20 cellular contexts compared by ENCODE assay signal in the genomic region with DNA sequence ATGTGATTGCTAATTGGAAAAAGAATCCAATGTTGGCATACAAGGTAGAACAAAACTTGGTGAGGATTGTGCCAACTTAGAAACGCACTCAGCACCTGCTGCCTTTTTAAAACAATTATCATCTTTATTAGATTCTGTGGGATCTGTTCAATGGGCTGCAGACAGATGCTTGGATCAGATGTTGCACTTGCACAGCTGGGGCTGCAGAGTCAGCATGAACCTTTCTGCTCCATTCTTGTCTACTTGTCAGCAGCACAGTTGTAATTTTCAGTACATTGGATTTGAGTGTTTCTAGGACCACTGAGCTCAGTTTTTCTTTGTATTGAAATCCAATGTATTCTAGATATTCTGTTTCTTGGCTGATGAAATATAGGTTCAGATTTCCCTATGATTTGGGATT.
DNase-seq lines count a peak whose midpoint lies in the region; ATAC-seq and TF ChIP-seq lines count a peak whose summit lies in the region.
"Had no signal": no experiment of that assay in that cellular context is flagged by ENCODE, and none has a peak within 500 bp of the region (broad histone marks: within the 10 kb centered on the region; RNA-seq: fewer than 3 reads in every experiment).

No MANE protein-coding gene starts in this region.

- H4K20me1 ChIP-seq in MM.1S (ENCODE audit: insufficient read depth, low read length), result no peaks in the 10 kb centered on the region
- H4K20me1 ChIP-seq: BLaER1 treated with 17β-estradiol and CSF1 and Interleukin-3, amounts not matched to agents 10 nM and 100 nM had no signal

- H3F3A ChIP-seq in MM.1S (ENCODE audit: insufficient read depth, low read length), result no peaks in the 10 kb centered on the region

- H3K4me1 Mint-ChIP-seq in glutamatergic neuron (ENCODE audit: low read depth, unreplicated experiment), result no peaks in the 10 kb centered on the region
- H3K4me1 Mint-ChIP-seq in stimulated activated memory B cell treated with anti-CD40 and anti-IgM and Interleukin-4, amounts not matched to agents 10 μg/mL and 1 μg/mL and 100 μg/mL, for 72 hours, result no peaks in the 10 kb centered on the region
- H3K4me1 Mint-ChIP-seq: B cell; CD14-positive monocyte; CD8-positive, alpha-beta memory T cell had no signal

- no peak for TF ChIP-seq CTCF in BE2C (IDR thresholded peaks at IDR 0.05; ENCODE audit: low read depth, low read length)
- no peak for TF ChIP-seq CTCF in MM.1S (IDR thresholded peaks at IDR 0.05; ENCODE audit: low read length)
- TF ChIP-seq CTCF in glutamatergic neuron (IDR thresholded peaks at IDR 0.05; ENCODE audit: partially characterized antibody, unreplicated experiment), result no peak

- no peaks in the 10 kb centered on the region for H3K9me2 ChIP-seq in MM.1S (replicated peaks; ENCODE audit: insufficient read depth, low read length)

- no peaks in the 10 kb centered on the region for H3K79me2 ChIP-seq in MM.1S (ENCODE audit: low read length)

- H3K9me3 ChIP-seq in BE2C (no peaks in the 10 kb centered on the region), MM.1S (replicated peaks; ENCODE audit: insufficient read depth, low read length) (no peaks in the 10 kb centered on the region)

- H3K36me3 Mint-ChIP-seq in glutamatergic neuron (ENCODE audit: unreplicated experiment), result no peaks in the 10 kb centered on the region
- no peaks in the 10 kb centered on the region for H3K36me3 Mint-ChIP-seq in stimulated activated memory B cell treated with anti-CD40 and anti-IgM and Interleukin-4, amounts not matched to agents 10 μg/mL and 1 μg/mL and 100 μg/mL, for 72 hours
- H3K36me3 Mint-ChIP-seq: CD14-positive monocyte; CD8-positive, alpha-beta memory T cell had no signal

- H3K36me3 ChIP-seq in BE2C (no peaks in the 10 kb centered on the region), MM.1S (replicated peaks; ENCODE audit: insufficient read depth, low read length) (no peaks in the 10 kb centered on the region)
- H3K36me3 ChIP-seq: BLaER1 treated with 17β-estradiol and CSF1 and Interleukin-3, amounts not matched to agents 10 nM and 100 nM; HAP-1 had no signal

- H3K27ac ChIP-seq in MM.1S (ENCODE audit: low read length), result no peak overlapping the region
- H3K27ac ChIP-seq: BLaER1 treated with 17β-estradiol and CSF1 and Interleukin-3, amounts not matched to agents 10 nM and 100 nM had no signal

- peak; percentile 12 for DNase-seq in BE2C
- DNase-seq in MM.1S, result peak; percentile 53
- DNase-seq in SK-N-DZ (ENCODE audit: low spot score), result peak; percentile 74
- DNase-seq in glutamatergic neuron, result peak; percentile 25
- no peak for DNase-seq in DMS114 treated with DMSO at 0.1 percent for 48 hours (lab: John Stamatoyannopoulos, UW; ENCODE audit: unreplicated experiment)
- DNase-seq: CD4-positive, alpha-beta T cell; CD8-positive, alpha-beta memory T cell; DMS 273 treated with DMSO at 0.1 percent for 48 hours; DMS53; EL; GDM1; GOT3; HFFc6 had no signal

- H2AFZ ChIP-seq in MM.1S (ENCODE audit: low read length), result no peak overlapping the region

- H3K4me3 ChIP-seq in BE2C (ENCODE audit: low read depth, low read length) (no peak overlapping the region), MM.1S (ENCODE audit: low read length) (no peak overlapping the region)
- H3K4me3 ChIP-seq: BLaER1 treated with 17β-estradiol and CSF1 and Interleukin-3, amounts not matched to agents 10 nM and 100 nM; GM12878; HAP-1 had no signal

- H3K9ac ChIP-seq in MM.1S (ENCODE audit: low read length), result no peak overlapping the region
- H3K9ac ChIP-seq: BLaER1 treated with 17β-estradiol and CSF1 and Interleukin-3, amounts not matched to agents 10 nM and 100 nM had no signal

- peaks cover 4% of the 10 kb centered on the region for H3K9me3 Mint-ChIP-seq in glutamatergic neuron (ENCODE audit: unreplicated experiment)
- H3K9me3 Mint-ChIP-seq in stimulated activated memory B cell treated with anti-CD40 and anti-IgM and Interleukin-4, amounts not matched to agents 10 μg/mL and 1 μg/mL and 100 μg/mL, for 72 hours, result peaks cover 8% of the 10 kb centered on the region

- H3K27me3 Mint-ChIP-seq in glutamatergic neuron (ENCODE audit: unreplicated experiment), result peaks cover 2% of the 10 kb centered on the region
- H3K27me3 Mint-ChIP-seq in stimulated activated memory B cell treated with anti-CD40 and anti-IgM and Interleukin-4, amounts not matched to agents 10 μg/mL and 1 μg/mL and 100 μg/mL, for 72 hours, result no peaks in the 10 kb centered on the region
- H3K27me3 Mint-ChIP-seq: B cell; CD4-positive, alpha-beta T cell; CD8-positive, alpha-beta memory T cell had no signal

- no peak overlapping the region for H3K4me2 ChIP-seq in MM.1S (ENCODE audit: low read depth, low read length)
- H3K4me2 ChIP-seq: BLaER1 treated with 17β-estradiol and CSF1 and Interleukin-3, amounts not matched to agents 10 nM and 100 nM had no signal

- no peak overlapping the region for H3K27ac Mint-ChIP-seq in glutamatergic neuron (ENCODE audit: unreplicated experiment)
- no peak overlapping the region for H3K27ac Mint-ChIP-seq in stimulated activated memory B cell treated with anti-CD40 and anti-IgM and Interleukin-4, amounts not matched to agents 10 μg/mL and 1 μg/mL and 100 μg/mL, for 72 hours
- H3K27ac Mint-ChIP-seq: B cell; CD14-positive monocyte; CD4-positive, alpha-beta T cell; CD8-positive, alpha-beta memory T cell; HFFc6 had no signal

- no peak overlapping the region for H3K4me3 Mint-ChIP-seq in glutamatergic neuron (ENCODE audit: unreplicated experiment)
- no peak overlapping the region for H3K4me3 Mint-ChIP-seq in stimulated activated memory B cell treated with anti-CD40 and anti-IgM and Interleukin-4, amounts not matched to agents 10 μg/mL and 1 μg/mL and 100 μg/mL, for 72 hours
- H3K4me3 Mint-ChIP-seq: B cell; CD14-positive monocyte; CD4-positive, alpha-beta T cell; CD8-positive, alpha-beta memory T cell; HFFc6 had no signal

- ATAC-seq in GM21367 (IDR thresholded peaks at IDR 0.05; ENCODE audit: unreplicated experiment), result no peak
- no peak for ATAC-seq in stimulated activated memory B cell treated with anti-CD40 and anti-IgM and Interleukin-4, amounts not matched to agents 10 μg/mL and 1 μg/mL and 100 μg/mL, for 72 hours
- ATAC-seq: GM12878 had no signal

- H3K4me1 ChIP-seq in BE2C (no peaks in the 10 kb centered on the region), MM.1S (ENCODE audit: low read length) (peaks cover 7% of the 10 kb centered on the region; the same call in 1 of the 2 replicates)
- H3K4me1 ChIP-seq: BLaER1 treated with 17β-estradiol and CSF1 and Interleukin-3, amounts not matched to agents 10 nM and 100 nM; HAP-1 had no signal

- H3K27me3 ChIP-seq in BE2C (no peaks in the 10 kb centered on the region), MM.1S (replicated peaks; ENCODE audit: insufficient read depth, low read length) (no peaks in the 10 kb centered on the region)
- H3K27me3 ChIP-seq: BLaER1 treated with 17β-estradiol and CSF1 and Interleukin-3, amounts not matched to agents 10 nM and 100 nM had no signal
